In the genomic region with DNA sequence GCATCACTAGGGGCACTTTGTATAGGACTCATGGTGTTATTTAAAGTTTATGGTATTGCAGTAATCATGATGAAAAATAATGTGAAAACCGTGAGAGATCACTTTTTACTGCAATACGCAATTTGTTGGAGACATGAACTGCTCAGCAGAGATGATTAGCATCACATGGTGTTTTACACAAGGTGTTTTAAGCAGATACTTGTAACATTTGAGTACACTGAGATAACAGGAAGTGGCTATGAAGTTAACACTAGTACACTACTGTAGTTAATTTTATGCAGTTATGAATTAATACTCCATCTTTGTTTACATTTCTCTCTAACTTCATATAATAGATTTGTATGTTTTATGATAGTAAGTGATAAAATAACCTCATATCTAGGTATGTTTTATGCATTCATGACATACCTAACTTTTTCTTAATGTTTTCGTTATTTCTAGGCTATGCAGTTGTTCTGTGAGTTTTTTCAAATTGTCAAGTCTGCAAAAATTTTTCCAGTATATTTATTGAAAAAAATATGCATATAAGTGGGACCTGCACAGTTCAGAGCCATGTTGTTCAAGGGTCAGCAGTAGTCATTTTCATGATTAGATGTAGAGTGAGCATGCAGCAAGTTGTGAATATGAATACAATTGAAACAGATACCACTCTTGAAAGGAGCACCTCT, we compare ENCODE assay signal across 1 cellular context.
TF ChIP-seq lines count a peak whose summit lies in the region.

No MANE protein-coding gene starts in this region.

TF ChIP-seq in GM12878, 131 proteins besides CTCF, POLR2A, EP300 and RAD21:
- TF ChIP-seq, protein P1, sequence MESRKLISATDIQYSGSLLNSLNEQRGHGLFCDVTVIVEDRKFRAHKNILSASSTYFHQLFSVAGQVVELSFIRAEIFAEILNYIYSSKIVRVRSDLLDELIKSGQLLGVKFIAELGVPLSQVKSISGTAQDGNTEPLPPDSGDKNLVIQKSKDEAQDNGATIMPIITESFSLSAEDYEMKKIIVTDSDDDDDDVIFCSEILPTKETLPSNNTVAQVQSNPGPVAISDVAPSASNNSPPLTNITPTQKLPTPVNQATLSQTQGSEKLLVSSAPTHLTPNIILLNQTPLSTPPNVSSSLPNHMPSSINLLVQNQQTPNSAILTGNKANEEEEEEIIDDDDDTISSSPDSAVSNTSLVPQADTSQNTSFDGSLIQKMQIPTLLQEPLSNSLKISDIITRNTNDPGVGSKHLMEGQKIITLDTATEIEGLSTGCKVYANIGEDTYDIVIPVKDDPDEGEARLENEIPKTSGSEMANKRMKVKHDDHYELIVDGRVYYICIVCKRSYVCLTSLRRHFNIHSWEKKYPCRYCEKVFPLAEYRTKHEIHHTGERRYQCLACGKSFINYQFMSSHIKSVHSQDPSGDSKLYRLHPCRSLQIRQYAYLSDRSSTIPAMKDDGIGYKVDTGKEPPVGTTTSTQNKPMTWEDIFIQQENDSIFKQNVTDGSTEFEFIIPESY (IDR thresholded peaks at IDR 0.05), result no peak
- TF ChIP-seq SMARCA5 (IDR thresholded peaks at IDR 0.05), result no peak
- TF ChIP-seq, protein P2, sequence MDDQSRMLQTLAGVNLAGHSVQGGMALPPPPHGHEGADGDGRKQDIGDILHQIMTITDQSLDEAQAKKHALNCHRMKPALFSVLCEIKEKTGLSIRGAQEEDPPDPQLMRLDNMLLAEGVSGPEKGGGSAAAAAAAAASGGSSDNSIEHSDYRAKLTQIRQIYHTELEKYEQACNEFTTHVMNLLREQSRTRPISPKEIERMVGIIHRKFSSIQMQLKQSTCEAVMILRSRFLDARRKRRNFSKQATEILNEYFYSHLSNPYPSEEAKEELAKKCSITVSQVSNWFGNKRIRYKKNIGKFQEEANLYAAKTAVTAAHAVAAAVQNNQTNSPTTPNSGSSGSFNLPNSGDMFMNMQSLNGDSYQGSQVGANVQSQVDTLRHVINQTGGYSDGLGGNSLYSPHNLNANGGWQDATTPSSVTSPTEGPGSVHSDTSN (IDR thresholded peaks at IDR 0.05; ENCODE audit: insufficient replicate concordance, low read depth, low read length), result no peak
